ENCODE assay signal across 9 cellular contexts in genomic region chr11:2301631-2302272, GRCh38. TPM values are rescaled to one million over a fixed set of nuclear protein-coding genes. Genes with fewer than 3 reads are reported as not detected.
A peak's percentile ranks its signal among the peaks of the same experiment; 100 is the strongest.
DNase-seq lines count a peak whose midpoint lies in the region; ATAC-seq and TF ChIP-seq lines count a peak whose summit lies in the region.
"Had no signal": no experiment of that assay in that cellular context is flagged by ENCODE, and none has a peak within 500 bp of the region (broad histone marks: within the 10 kb centered on the region; RNA-seq: fewer than 3 reads in every experiment).

Gene C11orf21, minus strand, starts transcription at chr11:2301918. Its CDS starts 110 bp downstream, at chr11:2301808.
Gene TSPAN32, plus strand, starts transcription at chr11:2302013. Its CDS starts 137 bp downstream, at chr11:2302150.

- CTCF ChIA-PET in activated CD8-positive, alpha-beta T cell treated with anti-CD3 and anti-CD28 coated beads, Interleukin-2, amount 10 ng/mL, durations not matched to agents 7 days and 5 days (lab: Charles Lee), result interaction anchor here (0.7 to 12.4 kb wide), 11 partner anchors 18 to 231 kb away, joined by 3 to 351 read pairs (median 3); partner anchors contain the start of gene TSSC4

- DNase-seq in ELF-1 (ENCODE audit: low read depth, low spot score), result peak; percentile 1
- peak; percentile 81 for DNase-seq in activated CD8-positive, alpha-beta T cell treated with anti-CD3 and anti-CD28 coated beads, Interleukin-2, amount 10 ng/mL, durations not matched to agents 7 days and 5 days
- DNase-seq in left cardiac atrium, result peak; percentile 21
- DNase-seq in stimulated activated CD8-positive, alpha-beta memory T cell treated with anti-CD3 and anti-CD28 coated beads, Interleukin-4, amount 100 ng/mL, for 24 hours (ENCODE audit: low read depth), result peak; percentile 43
- DNase-seq in HCEC 1CT, result no peak
- DNase-seq in GM19240 (ENCODE audit: insufficient read length, low spot score), result no peak

- H3K4me3 ChIP-seq in Loucy (ENCODE audit: low read length, poor library complexity, severe bottlenecking), result peak within 1 kb of the TSS; percentile 90

- H3K36me3 Mint-ChIP-seq in activated CD8-positive, alpha-beta T cell treated with anti-CD3 and anti-CD28 coated beads, Interleukin-2, amount 10 ng/mL, durations not matched to agents 7 days and 5 days (ENCODE audit: low read depth), result peaks cover 21% of the 10 kb centered on the region

- H2AFZ ChIP-seq in Loucy (ENCODE audit: low read length), result 0 out of 2 replicates have a peak within 1 kb of the TSS, but pooled peaks have one; percentile 2

- peaks cover 70% of the 10 kb centered on the region for H3K79me2 ChIP-seq in Loucy (ENCODE audit: insufficient read depth, low read length)

- H3K9ac ChIP-seq in Loucy (ENCODE audit: low read depth, low read length, poor library complexity, severe bottlenecking), result peak within 1 kb of the TSS; percentile 97

- H3K27ac Mint-ChIP-seq in activated CD8-positive, alpha-beta T cell treated with anti-CD3 and anti-CD28 coated beads, Interleukin-2, amount 10 ng/mL, durations not matched to agents 7 days and 5 days, result peak within 1 kb of the TSS; percentile 93

- peak within 1 kb of the TSS; percentile 96 for H3K4me2 ChIP-seq in Loucy (ENCODE audit: low read depth, low read length, poor library complexity, severe bottlenecking)

- POLR2A ChIA-PET in activated CD8-positive, alpha-beta T cell treated with anti-CD3 and anti-CD28 coated beads, Interleukin-2, amount 10 ng/mL, durations not matched to agents 7 days and 5 days (lab: Charles Lee), result interaction anchor here (0.9 to 2.2 kb wide), 6 partner anchors 11 to 232 kb away, joined by 3 to 9 read pairs (median 5); partner anchors contain the start of gene TSSC4

- H4K20me1 ChIP-seq in Loucy (ENCODE audit: insufficient read depth, low read length, poor library complexity, severe bottlenecking), result peaks cover 13% of the 10 kb centered on the region

- no peaks in the 10 kb centered on the region for H3K9me3 ChIP-seq in Loucy (ENCODE audit: insufficient read depth, low read depth, low read length)

- H3K27me3 ChIP-seq in Loucy (ENCODE audit: insufficient read depth, low read length, poor library complexity, severe bottlenecking), result no peaks in the 10 kb centered on the region

- no peaks in the 10 kb centered on the region for H3K9me3 Mint-ChIP-seq in activated CD8-positive, alpha-beta T cell treated with anti-CD3 and anti-CD28 coated beads, Interleukin-2, amount 10 ng/mL, durations not matched to agents 7 days and 5 days (ENCODE audit: insufficient read depth)

- H3K27me3 Mint-ChIP-seq in activated CD8-positive, alpha-beta T cell treated with anti-CD3 and anti-CD28 coated beads, Interleukin-2, amount 10 ng/mL, durations not matched to agents 7 days and 5 days (ENCODE audit: low read depth), result no peaks in the 10 kb centered on the region

- H3F3A ChIP-seq in Loucy (ENCODE audit: low read depth), result peaks cover 7% of the 10 kb centered on the region

- H3K4me3 Mint-ChIP-seq in activated CD8-positive, alpha-beta T cell treated with anti-CD3 and anti-CD28 coated beads, Interleukin-2, amount 10 ng/mL, durations not matched to agents 7 days and 5 days, result peak within 1 kb of the TSS; percentile 94

- intact Hi-C loops in left cardiac atrium (cut with DNase I), result loop anchor here (5.0 to 10.0 kb wide), 2 partner anchors 104 to 223 kb away; no protein-coding TSS in a partner anchor

- peaks cover 9% of the 10 kb centered on the region; the same call in 1 of the 2 replicates for H3K36me3 ChIP-seq in Loucy (ENCODE audit: insufficient read depth, low read length)

- no peak for TF ChIP-seq CTCF in Loucy (conservative IDR thresholded peaks at IDR 0.05; ENCODE audit: low read length)

- H3K4me1 Mint-ChIP-seq in activated CD8-positive, alpha-beta T cell treated with anti-CD3 and anti-CD28 coated beads, Interleukin-2, amount 10 ng/mL, durations not matched to agents 7 days and 5 days (ENCODE audit: low read depth), result peaks cover 75% of the 10 kb centered on the region

- peak; percentile 46 for ATAC-seq in activated CD8-positive, alpha-beta T cell treated with anti-CD3 and anti-CD28 coated beads, Interleukin-2, amount 10 ng/mL, durations not matched to agents 7 days and 5 days
- ATAC-seq in left cardiac atrium, result peak; percentile 13 to 24
- no peak for ATAC-seq in HG03025 (IDR thresholded peaks at IDR 0.05; ENCODE audit: low FRiP score, unreplicated experiment)

- H3K9me2 ChIP-seq in Loucy (replicated peaks; ENCODE audit: low read depth, low read length), result no peaks in the 10 kb centered on the region

- peaks cover 50% of the 10 kb centered on the region for H3K4me1 ChIP-seq in Loucy (ENCODE audit: insufficient read depth, low read length, poor library complexity, severe bottlenecking)

RNA-seq across cellular contexts. Expression of gene C11orf21, which starts in this region (rescaled TPM):
- 10 to 100 TPM; 37.1 to 43.2 TPM for total RNA-seq in activated CD8-positive, alpha-beta T cell treated with anti-CD3 and anti-CD28 coated beads, Interleukin-2, amount 10 ng/mL, durations not matched to agents 7 days and 5 days
- 10 to 100 TPM in 1 of 2 donors, 1 to 10 TPM in 1; 4.8 to 19.1 TPM for total RNA-seq in left cardiac atrium
- total RNA-seq: bronchial epithelial cell had no signal

RNA-seq across cellular contexts. Expression of gene TSPAN32, which starts in this region (rescaled TPM):
- total RNA-seq in activated CD8-positive, alpha-beta T cell treated with anti-CD3 and anti-CD28 coated beads, Interleukin-2, amount 10 ng/mL, durations not matched to agents 7 days and 5 days, result 10 to 100 TPM; 39.7 to 47.0 TPM
- 10 to 100 TPM; 11.6 to 15.0 TPM for total RNA-seq in left cardiac atrium
- total RNA-seq: bronchial epithelial cell had no signal

Comparison
In these comparisons a context has a peak if more than half of its experiments do, and no peak if none do; other contexts are left out.
1. DNase-seq: peak in ELF-1 (single experiment), activated CD8-positive, alpha-beta T cell treated with anti-CD3 and anti-CD28 coated beads, Interleukin-2, amount 10 ng/mL, durations not matched to agents 7 days and 5 days (single experiment), left cardiac atrium (single experiment) and stimulated activated CD8-positive, alpha-beta memory T cell treated with anti-CD3 and anti-CD28 coated beads, Interleukin-4, amount 100 ng/mL, for 24 hours (single experiment); none in HCEC 1CT (single experiment) and GM19240 (single experiment).